ENCODE assay signal across 23 cellular contexts in the genomic region with DNA sequence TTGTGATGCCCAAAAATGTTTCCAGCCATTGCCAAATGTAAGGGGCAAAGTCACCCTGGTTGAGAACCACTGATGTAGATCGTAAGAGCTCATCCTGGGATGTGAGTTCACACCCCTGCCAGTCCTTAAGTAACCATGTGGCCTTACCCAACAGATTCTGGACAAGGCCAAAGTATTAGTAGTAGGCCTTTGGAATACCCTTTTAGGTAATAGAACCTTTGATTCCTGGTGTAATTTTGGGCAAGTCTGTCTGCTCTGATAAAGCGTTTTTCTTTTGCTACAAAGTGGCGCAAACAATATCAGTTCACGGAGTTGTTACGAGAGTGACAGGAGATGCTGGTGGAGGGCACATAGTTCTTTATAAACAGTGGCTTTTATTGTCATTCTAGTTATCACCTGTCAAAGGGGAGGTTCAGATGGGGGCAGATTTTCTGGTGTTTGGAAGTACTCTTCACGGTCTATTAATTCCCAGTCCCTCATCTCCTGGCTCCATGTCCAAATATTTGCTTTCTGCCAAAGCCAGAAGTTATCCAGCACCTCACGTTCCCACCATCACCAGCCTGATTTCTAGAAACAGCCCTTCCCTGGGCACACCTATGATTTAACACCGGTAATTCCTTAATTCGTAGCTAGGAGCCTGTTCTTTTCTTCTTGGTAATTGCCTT.
DNase-seq lines count a peak whose midpoint lies in the region; ATAC-seq and TF ChIP-seq lines count a peak whose summit lies in the region.
"Had no signal": no experiment of that assay in that cellular context is flagged by ENCODE, and none has a peak within 500 bp of the region (broad histone marks: within the 10 kb centered on the region; RNA-seq: fewer than 3 reads in every experiment).

No MANE protein-coding gene starts in this region.

- H3K4me3 Mint-ChIP-seq in nephron = no peak overlapping the region
- H3K4me3 Mint-ChIP-seq: activated naive CD4-positive, alpha-beta T cell treated with anti-CD3 and anti-CD28 coated beads, Interleukin-2, amount 10 ng/mL, durations not matched to agents 7 days and 5 days; CD14-positive monocyte; effector memory CD8-positive, alpha-beta T cell; stimulated activated naive CD8-positive, alpha-beta T cell treated with anti-CD3 and anti-CD28 coated beads, Interleukin-15, amount 100 ng/mL, for 72 hours had no signal

- H3K9me3 Mint-ChIP-seq in nephron = peaks cover 3% of the 10 kb centered on the region
- H3K9me3 Mint-ChIP-seq: activated naive CD4-positive, alpha-beta T cell treated with anti-CD3 and anti-CD28 coated beads, Interleukin-2, amount 10 ng/mL, durations not matched to agents 7 days and 5 days; effector memory CD8-positive, alpha-beta T cell; stimulated activated naive CD8-positive, alpha-beta T cell treated with anti-CD3 and anti-CD28 coated beads, Interleukin-15, amount 100 ng/mL, for 72 hours had no signal

- H3K27me3 Mint-ChIP-seq in nephron (ENCODE audit: low read depth) = peaks cover 5% of the 10 kb centered on the region
- H3K27me3 Mint-ChIP-seq: activated naive CD4-positive, alpha-beta T cell treated with anti-CD3 and anti-CD28 coated beads, Interleukin-2, amount 10 ng/mL, durations not matched to agents 7 days and 5 days; effector memory CD8-positive, alpha-beta T cell; stimulated activated naive CD8-positive, alpha-beta T cell treated with anti-CD3 and anti-CD28 coated beads, Interleukin-15, amount 100 ng/mL, for 72 hours had no signal

- DNase-seq in DMS153 (lab: John Stamatoyannopoulos, UW) = peak; percentile 76
- peak; percentile 85 for DNase-seq in NCI-H1105 treated with DMSO at 0.1 percent for 48 hours (lab: John Stamatoyannopoulos, UW)
- DNase-seq in NCI-H748 treated with DMSO at 0.1 percent for 48 hours (lab: John Stamatoyannopoulos, UW) = peak; percentile 87
- DNase-seq in activated gamma-delta T cell (lab: John Stamatoyannopoulos, UW) = no peak
- DNase-seq in substantia nigra (lab: John Stamatoyannopoulos, UW) = no peak
- no peak for DNase-seq in stimulated activated naive CD8-positive, alpha-beta T cell treated with anti-CD3 and anti-CD28 coated beads, Interleukin-15, Interleukin-2, amounts not matched to agents 100 U/mL and 50 U/mL, for 24 hours
- DNase-seq: activated naive CD4-positive, alpha-beta T cell treated with anti-CD3 and anti-CD28 coated beads, Interleukin-2, amount 10 ng/mL, durations not matched to agents 7 days and 5 days; amygdala; colonic mucosa; effector memory CD8-positive, alpha-beta T cell; esophagus squamous epithelium; GF-D8; hippocampal formation; left ventricle myocardium superior; midbrain; NCI-H1694 treated with DMSO at 0.1 percent for 48 hours; OCI-M1; stimulated activated CD4-positive, alpha-beta T cell treated with anti-CD3 and anti-CD28 coated beads, Interleukin-15, amount 100 ng/mL, for 24 hours; stimulated activated naive CD8-positive, alpha-beta T cell treated with anti-CD3 and anti-CD28 coated beads, Interleukin-15, amount 100 ng/mL, for 72 hours had no signal

- H3K27ac Mint-ChIP-seq in nephron = peak overlapping the region in 2 of 3 experiments; percentile 24 to 53
- H3K27ac Mint-ChIP-seq: activated naive CD4-positive, alpha-beta T cell treated with anti-CD3 and anti-CD28 coated beads, Interleukin-2, amount 10 ng/mL, durations not matched to agents 7 days and 5 days; CD14-positive monocyte; stimulated activated naive CD8-positive, alpha-beta T cell treated with anti-CD3 and anti-CD28 coated beads, Interleukin-15, amount 100 ng/mL, for 72 hours had no signal

- no peak for TF ChIP-seq CTCF in nephron (IDR thresholded peaks at IDR 0.05; ENCODE audit: unreplicated experiment in 3 of 3)

- peaks cover 36% of the 10 kb centered on the region for H3K4me1 Mint-ChIP-seq in nephron
- H3K4me1 Mint-ChIP-seq: activated naive CD4-positive, alpha-beta T cell treated with anti-CD3 and anti-CD28 coated beads, Interleukin-2, amount 10 ng/mL, durations not matched to agents 7 days and 5 days; CD14-positive monocyte; stimulated activated naive CD8-positive, alpha-beta T cell treated with anti-CD3 and anti-CD28 coated beads, Interleukin-15, amount 100 ng/mL, for 72 hours had no signal

- H3K27ac ChIP-seq in substantia nigra (ENCODE audit: low read depth, low read length, poor library complexity, severe bottlenecking) = no peak overlapping the region
- H3K27ac ChIP-seq: colonic mucosa, tibial nerve had no signal

- no peak for ATAC-seq in GM21526 (IDR thresholded peaks at IDR 0.05; ENCODE audit: low FRiP score, unreplicated experiment)
- ATAC-seq in stimulated activated naive CD8-positive, alpha-beta T cell treated with anti-CD3 and anti-CD28 coated beads, Interleukin-15, Interleukin-2, amounts not matched to agents 100 U/mL and 50 U/mL, for 24 hours = no peak
- ATAC-seq: effector memory CD8-positive, alpha-beta T cell; left ventricle myocardium superior; stimulated activated naive CD8-positive, alpha-beta T cell treated with anti-CD3 and anti-CD28 coated beads, Interleukin-15, amount 100 ng/mL, for 72 hours had no signal

- H3K36me3 Mint-ChIP-seq in nephron (ENCODE audit: low read depth) = peaks cover 10% of the 10 kb centered on the region
- H3K36me3 Mint-ChIP-seq: CD14-positive monocyte had no signal

Comparison
In these comparisons a context has a peak if more than half of its experiments do, and no peak if none do; other contexts are left out.
1. DNase-seq: peak in DMS153 (single experiment), NCI-H1105 treated with DMSO at 0.1 percent for 48 hours (single experiment) and NCI-H748 treated with DMSO at 0.1 percent for 48 hours (single experiment); none in activated gamma-delta T cell (single experiment), substantia nigra (0 of 49) and stimulated activated naive CD8-positive, alpha-beta T cell treated with anti-CD3 and anti-CD28 coated beads, Interleukin-15, Interleukin-2, amounts not matched to agents 100 U/mL and 50 U/mL, for 24 hours (single experiment).